ENCODE assay signal across 22 cellular contexts in genomic region chr6:82076855-82077254, GRCh38.
DNase-seq lines count a peak whose midpoint lies in the region; ATAC-seq and TF ChIP-seq lines count a peak whose summit lies in the region.
"Had no signal": no experiment of that assay in that cellular context is flagged by ENCODE, and none has a peak within 500 bp of the region (broad histone marks: within the 10 kb centered on the region; RNA-seq: fewer than 3 reads in every experiment).

No MANE protein-coding gene starts in this region.

- DNase-seq in EH (ENCODE audit: low read depth), result peak; percentile 45
- DNase-seq in NB4 (ENCODE audit: low read depth), result peak; percentile 10
- no peak for DNase-seq in colonic mucosa
- peak; percentile 72 for DNase-seq in osteoblast (ENCODE audit: insufficient read length, low spot score, missing footprints)
- no peak for DNase-seq in endothelial cell (ENCODE audit: low spot score)
- DNase-seq in transverse colon, result no peak
- DNase-seq in DMS153 treated with DMSO at 0.1 percent for 48 hours (lab: John Stamatoyannopoulos, UW; ENCODE audit: unreplicated experiment), result no peak
- DNase-seq: activated CD4-positive, alpha-beta T cell treated with anti-CD3 and anti-CD28 coated beads for 1 hour; activated naive CD8-positive, alpha-beta T cell treated with anti-CD3 and anti-CD28 coated beads, Interleukin-2, amount 10 ng/mL, durations not matched to agents 7 days and 5 days; dorsolateral prefrontal cortex; heart left ventricle; IMR-90; MV-4-11; naive thymus-derived CD8-positive, alpha-beta T cell; NCI-H2029; SHP77; uterus had no signal

- H2AFZ ChIP-seq in osteoblast (ENCODE audit: low read length), result peak overlapping the region; percentile 58

- no peak for TF ChIP-seq CTCF in NB4 (IDR thresholded peaks at IDR 0.05; ENCODE audit: low read depth, low read length)
- TF ChIP-seq CTCF in colonic mucosa (IDR thresholded peaks at IDR 0.05), result no peak
- peak; percentile 28 for TF ChIP-seq CTCF in osteoblast (IDR thresholded peaks at IDR 0.05; ENCODE audit: extremely low read depth, low read depth, low read length)
- TF ChIP-seq CTCF in endothelial cell (IDR thresholded peaks at IDR 0.05; ENCODE audit: unreplicated experiment), result no peak
- TF ChIP-seq CTCF in transverse colon (IDR thresholded peaks at IDR 0.05), result no peak

- H3K27ac ChIP-seq in colonic mucosa (peak overlapping the region; percentile 27), osteoblast (ENCODE audit: low read depth, low read length) (peak overlapping the region; percentile 0), transverse colon (no peak overlapping the region)
- H3K27ac ChIP-seq: dorsolateral prefrontal cortex, heart left ventricle, uterus had no signal

- H3K4me3 Mint-ChIP-seq in endothelial cell (ENCODE audit: unreplicated experiment), result no peak overlapping the region
- H3K4me3 Mint-ChIP-seq: activated naive CD8-positive, alpha-beta T cell treated with anti-CD3 and anti-CD28 coated beads, Interleukin-2, amount 10 ng/mL, durations not matched to agents 7 days and 5 days; activated T-helper 1 cell treated with anti-CD3 and anti-CD28 coated beads, Interleukin-12 subunit alpha, Interleukin-12 subunit beta, Interleukin-2, Interleukin-4 antibody, amounts not matched to agents 30 ng/mL and 10 ng/mL and 1 ng/mL, durations not matched to agents 14 hours and 24 hours and 36 hours; B cell; naive thymus-derived CD8-positive, alpha-beta T cell; T-helper 2 cell treated with Interferon-gamma antibody and Interleukin-4, amounts not matched to agents 5 μg/mL and 100 μg/mL, for 36 hours had no signal

- H3K27ac Mint-ChIP-seq in endothelial cell (ENCODE audit: unreplicated experiment), result no peak overlapping the region
- H3K27ac Mint-ChIP-seq: activated naive CD8-positive, alpha-beta T cell treated with anti-CD3 and anti-CD28 coated beads, Interleukin-2, amount 10 ng/mL, durations not matched to agents 7 days and 5 days; activated T-helper 1 cell treated with anti-CD3 and anti-CD28 coated beads, Interleukin-12 subunit alpha, Interleukin-12 subunit beta, Interleukin-2, Interleukin-4 antibody, amounts not matched to agents 30 ng/mL and 10 ng/mL and 1 ng/mL, durations not matched to agents 14 hours and 24 hours and 36 hours; B cell; naive thymus-derived CD8-positive, alpha-beta T cell; T-helper 2 cell treated with Interferon-gamma antibody and Interleukin-4, amounts not matched to agents 5 μg/mL and 100 μg/mL, for 36 hours had no signal

- no peaks in the 10 kb centered on the region for H3K27me3 Mint-ChIP-seq in endothelial cell (ENCODE audit: unreplicated experiment)
- H3K27me3 Mint-ChIP-seq: B cell had no signal

- in situ Hi-C loops in transverse colon (cut with MboI; ENCODE audit: low pct_ligation_motif_present in 1 of 4, low pct_unique_long_range_greater_than_20kb in 1 of 4, low sequenced_read_pairs in 3 of 4), result no loop called here

- TF ChIP-seq POLR2A in NB4 (IDR thresholded peaks at IDR 0.05; ENCODE audit: extremely low read depth, insufficient read length) (no peak), transverse colon (IDR thresholded peaks at IDR 0.05) (no peak)

- no peaks in the 10 kb centered on the region for H3K9me3 Mint-ChIP-seq in endothelial cell (ENCODE audit: unreplicated experiment)
- H3K9me3 Mint-ChIP-seq: activated naive CD8-positive, alpha-beta T cell treated with anti-CD3 and anti-CD28 coated beads, Interleukin-2, amount 10 ng/mL, durations not matched to agents 7 days and 5 days; activated T-helper 1 cell treated with anti-CD3 and anti-CD28 coated beads, Interleukin-12 subunit alpha, Interleukin-12 subunit beta, Interleukin-2, Interleukin-4 antibody, amounts not matched to agents 30 ng/mL and 10 ng/mL and 1 ng/mL, durations not matched to agents 14 hours and 24 hours and 36 hours; T-helper 2 cell treated with Interferon-gamma antibody and Interleukin-4, amounts not matched to agents 5 μg/mL and 100 μg/mL, for 36 hours had no signal

- no peak for ATAC-seq in GM18868 (IDR thresholded peaks at IDR 0.05; ENCODE audit: unreplicated experiment)
- ATAC-seq: naive thymus-derived CD8-positive, alpha-beta T cell had no signal

- no peaks in the 10 kb centered on the region for H4K20me1 ChIP-seq in osteoblast (ENCODE audit: insufficient read depth, low read length)

- no peaks in the 10 kb centered on the region for H3K9me3 ChIP-seq in colonic mucosa
- no peaks in the 10 kb centered on the region for H3K9me3 ChIP-seq in osteoblast (ENCODE audit: low read depth, low read length)
- no peaks in the 10 kb centered on the region for H3K9me3 ChIP-seq in transverse colon
- H3K9me3 ChIP-seq: uterus had no signal

- H3K36me3 ChIP-seq in colonic mucosa (no peaks in the 10 kb centered on the region), osteoblast (ENCODE audit: insufficient read depth, low read length) (no peaks in the 10 kb centered on the region), transverse colon (no peaks in the 10 kb centered on the region)
- H3K36me3 ChIP-seq: heart left ventricle, uterus had no signal

- H3K27me3 ChIP-seq in colonic mucosa, result no peaks in the 10 kb centered on the region
- H3K27me3 ChIP-seq in osteoblast (ENCODE audit: insufficient read depth, low read length), result no peaks in the 10 kb centered on the region
- no peaks in the 10 kb centered on the region for H3K27me3 ChIP-seq in transverse colon
- H3K27me3 ChIP-seq: dorsolateral prefrontal cortex, heart left ventricle, uterus had no signal

- H3K36me3 Mint-ChIP-seq in endothelial cell (ENCODE audit: low read depth, unreplicated experiment), result no peaks in the 10 kb centered on the region
- H3K36me3 Mint-ChIP-seq: activated naive CD8-positive, alpha-beta T cell treated with anti-CD3 and anti-CD28 coated beads, Interleukin-2, amount 10 ng/mL, durations not matched to agents 7 days and 5 days; naive thymus-derived CD8-positive, alpha-beta T cell had no signal

- intact Hi-C loops in colonic mucosa (cut with DNase I), result no loop called here
- intact Hi-C loops in transverse colon (cut with DNase I; ENCODE audit: low total_unique reads), result no loop called here

- no peak overlapping the region for H3K9ac ChIP-seq in colonic mucosa (ENCODE audit: low read depth in 2 of 2, low read length in 2 of 2)

- TF ChIP-seq EP300 in transverse colon (IDR thresholded peaks at IDR 0.05; ENCODE audit: low read depth), result no peak

- H3K79me2 ChIP-seq in osteoblast (ENCODE audit: insufficient read depth, low read length), result no peaks in the 10 kb centered on the region

- H3K4me3 ChIP-seq in NB4 (ENCODE audit: low read depth, low read length), result no peak overlapping the region
- H3K4me3 ChIP-seq in colonic mucosa, result no peak overlapping the region
- H3K4me3 ChIP-seq in osteoblast (ENCODE audit: insufficient read depth, low read length), result no peak overlapping the region
- H3K4me3 ChIP-seq in transverse colon, result no peak overlapping the region
- H3K4me3 ChIP-seq: dorsolateral prefrontal cortex, heart left ventricle, lung, uterus had no signal

- H3K4me1 ChIP-seq in colonic mucosa, result no peaks in the 10 kb centered on the region
- H3K4me1 ChIP-seq in osteoblast (ENCODE audit: insufficient read depth, low read length), result peaks cover 27% of the 10 kb centered on the region
- H3K4me1 ChIP-seq in transverse colon, result peaks cover 4 to 17% (median 10%) of the 10 kb centered on the region in 4 donors
- H3K4me1 ChIP-seq: uterus had no signal

- peaks cover 12% of the 10 kb centered on the region for H3K4me1 Mint-ChIP-seq in endothelial cell (ENCODE audit: unreplicated experiment)
- H3K4me1 Mint-ChIP-seq: activated naive CD8-positive, alpha-beta T cell treated with anti-CD3 and anti-CD28 coated beads, Interleukin-2, amount 10 ng/mL, durations not matched to agents 7 days and 5 days; naive thymus-derived CD8-positive, alpha-beta T cell had no signal

- H3K4me2 ChIP-seq in osteoblast (ENCODE audit: insufficient read depth, low read length), result no peak overlapping the region

Comparison
In these comparisons a context has a peak if more than half of its experiments do, and no peak if none do; other contexts are left out.
1. DNase-seq: peak in EH (single experiment), NB4 (single experiment) and osteoblast (single experiment); none in colonic mucosa (single experiment), endothelial cell (single experiment), transverse colon (single experiment) and DMS153 treated with DMSO at 0.1 percent for 48 hours (single experiment).
2. H3K27ac ChIP-seq: peak in colonic mucosa (single experiment) and osteoblast (single experiment); none in transverse colon (0 of 4).